ENCODE assay signal across 11 cellular contexts in the genomic region with DNA sequence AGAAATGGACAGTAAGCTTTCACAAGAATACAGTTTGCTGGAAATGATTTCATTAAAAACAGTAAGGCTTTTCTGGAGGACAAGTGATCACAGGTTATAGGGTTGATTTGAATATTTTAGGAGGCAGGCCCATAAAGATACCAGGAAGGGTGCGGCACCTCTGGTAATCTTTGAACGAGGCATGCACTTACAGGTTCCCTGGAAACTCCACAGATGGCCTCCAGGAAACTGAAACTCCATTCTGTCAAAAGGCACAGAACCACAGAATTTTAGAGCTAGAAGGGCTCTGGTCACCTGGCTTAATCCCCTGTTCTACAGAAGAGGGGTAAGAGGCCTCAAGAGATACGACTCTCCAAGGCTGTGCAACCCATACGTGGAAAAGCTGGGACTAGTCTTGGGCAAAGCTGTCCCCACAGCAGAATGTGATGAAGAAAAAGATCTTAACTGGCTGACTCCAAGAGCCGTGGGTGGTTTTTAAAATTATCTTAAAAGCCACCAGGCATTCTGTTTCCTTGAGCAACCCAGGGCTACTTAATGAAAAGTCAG. TPM values are rescaled to one million over a fixed set of nuclear protein-coding genes. Genes with fewer than 3 reads are reported as not detected.
A peak's percentile ranks its signal among the peaks of the same experiment; 100 is the strongest.
DNase-seq lines count a peak whose midpoint lies in the region; ATAC-seq, FAIRE-seq and TF ChIP-seq lines count a peak whose summit lies in the region.
"Had no signal": no experiment of that assay in that cellular context is flagged by ENCODE, and none has a peak within 500 bp of the region (broad histone marks: within the 10 kb centered on the region; RNA-seq: fewer than 3 reads in every experiment).

No MANE protein-coding gene starts in this region.

- H3K36me3 ChIP-seq in GM12878 (ENCODE audit: control insufficient read depth in 2 of 2, insufficient read depth in 2 of 2, low read length in 1 of 2) (peaks cover 2 to 5% of the 10 kb centered on the region in 2 experiments; a peak in 1 of 4 replicates), lower lobe of right lung (peaks cover 29% of the 10 kb centered on the region), vagina (peaks cover 0 to 28% of the 10 kb centered on the region in 2 donors)

- peak overlapping the region; percentile 28 for H3K27ac Mint-ChIP-seq in stimulated activated naive CD8-positive, alpha-beta T cell treated with anti-CD3 and anti-CD28 coated beads, Interleukin-15, Interleukin-2, amounts not matched to agents 100 ng/mL and 50 ng/mL, for 24 hours

- BruUV-seq in GM12878 (replicated peaks; lab: Mats Ljungman, UMichigan), result no TSS peak

- 70% methylated on average over 5 of the region's 5 CpGs for WGBS in GM12878 (ENCODE audit: insufficient coverage, insufficient replicate concordance, low lambda C conversion rate, missing lambda C conversion rate)

- H3K27me3 Mint-ChIP-seq in stimulated activated naive CD8-positive, alpha-beta T cell treated with anti-CD3 and anti-CD28 coated beads, Interleukin-15, Interleukin-2, amounts not matched to agents 100 ng/mL and 50 ng/mL, for 24 hours, result no peaks in the 10 kb centered on the region

- POLR2A ChIA-PET in GM12878 (lab: Charles Lee), result interaction anchor here (1.3 to 4.2 kb wide), 3 partner anchors 18 to 30 kb away, joined by 3 to 25 read pairs (median 6); no protein-coding TSS in a partner anchor

- RAD21 ChIA-PET in GM12878 (lab: Charles Lee; ENCODE audit: unreplicated experiment), result interaction anchor here (1.2 to 3.3 kb wide), 2 partner anchors 14 to 47 kb away, joined by 3 to 22 read pairs; no protein-coding TSS in a partner anchor

- H3K4me2 ChIP-seq in GM12878 (ENCODE audit: control insufficient read depth, insufficient read depth), result peak overlapping the region; percentile 79; the same call in 1 of the 2 replicates

- DNase-seq in stimulated activated naive CD8-positive, alpha-beta T cell treated with anti-CD3 and anti-CD28 coated beads, Interleukin-15, Interleukin-2, amounts not matched to agents 100 U/mL and 50 U/mL, for 24 hours, result no peak
- DNase-seq in GM12878 (ENCODE audit: low read depth, low spot score), result no peak
- DNase-seq in lower lobe of right lung, result no peak
- no peak for DNase-seq in vagina (ENCODE audit: extremely low spot score in 2 of 2)
- DNase-seq in NCI-H446 (lab: John Stamatoyannopoulos, UW), result no peak
- DNase-seq: NCI-H1048, occipital lobe had no signal

- H3K4me3 ChIP-seq in GM12878 (peak overlapping the region; percentile 88), lower lobe of right lung (peak overlapping the region; percentile 15), vagina (peak overlapping the region; percentile 88 to 94)

- SMC1A ChIA-PET in GM12878 (lab: Charles Lee; ENCODE audit: uncharacterized antibody, unreplicated experiment), result interaction anchor here (0.7 to 2.9 kb wide), 7 partner anchors 11 to 78 kb away, joined by 3 to 21 read pairs (median 4); no protein-coding TSS in a partner anchor

- no peak for FAIRE-seq in GM12878 (lab: Jason Lieb, UNC)

- no peak overlapping the region for H3K27ac ChIP-seq in GM12878 (ENCODE audit: control insufficient read depth, insufficient read depth)
- no peak overlapping the region for H3K27ac ChIP-seq in lower lobe of right lung
- peak overlapping the region; percentile 81 for H3K27ac ChIP-seq in vagina

- no peak for TF ChIP-seq RAD21 in GM12878 (IDR thresholded peaks at IDR 0.05; ENCODE audit: insufficient read depth, low read depth, low read length)

- no peak overlapping the region; the same call in 1 of the 2 replicates for H3K9ac ChIP-seq in GM12878 (ENCODE audit: control insufficient read depth, insufficient read depth, low read length)

- no peak overlapping the region for H2AFZ ChIP-seq in GM12878 (ENCODE audit: control insufficient read depth, low read depth, low read length)

- H3K9me3 Mint-ChIP-seq in stimulated activated naive CD8-positive, alpha-beta T cell treated with anti-CD3 and anti-CD28 coated beads, Interleukin-15, Interleukin-2, amounts not matched to agents 100 ng/mL and 50 ng/mL, for 24 hours, result no peaks in the 10 kb centered on the region

- H3K36me3 Mint-ChIP-seq in stimulated activated naive CD8-positive, alpha-beta T cell treated with anti-CD3 and anti-CD28 coated beads, Interleukin-15, Interleukin-2, amounts not matched to agents 100 ng/mL and 50 ng/mL, for 24 hours (ENCODE audit: low read depth), result peaks cover 32% of the 10 kb centered on the region

- in situ Hi-C loops in GM12878 (cut with MboI), result no loop called here

- H4K20me1 ChIP-seq in GM12878 (ENCODE audit: control insufficient read depth, insufficient read depth), result no peaks in the 10 kb centered on the region

- H3K27me3 ChIP-seq in GM12878 (replicated peaks in 1 of 2; ENCODE audit: control insufficient read depth in 2 of 2, insufficient read depth in 2 of 2, low read length in 1 of 2), result no peaks in the 10 kb centered on the region
- no peaks in the 10 kb centered on the region for H3K27me3 ChIP-seq in lower lobe of right lung (ENCODE audit: low read depth)
- no peaks in the 10 kb centered on the region for H3K27me3 ChIP-seq in vagina

- TF ChIP-seq EP300 in GM12878 (IDR thresholded peaks at IDR 0.05; ENCODE audit: borderline replicate concordance in 1 of 2, control insufficient read depth in 1 of 2, low read depth in 2 of 2, low read length in 2 of 2), result no peak

- no peak for TF ChIP-seq CTCF in GM12878 (IDR thresholded peaks at IDR 0.05 in 2 of 3, conservative IDR thresholded peaks at IDR 0.05 in 1 of 3; ENCODE audit: control insufficient read depth in 2 of 3, extremely low read depth in 1 of 3, insufficient read depth in 1 of 3, low read depth in 3 of 3, low read length in 3 of 3)
- no peak for TF ChIP-seq CTCF in lower lobe of right lung (IDR thresholded peaks at IDR 0.05)
- no peak for TF ChIP-seq CTCF in vagina (IDR thresholded peaks at IDR 0.05)

- CTCF ChIA-PET in GM12878 (lab: Yijun Ruan, JAX), result interaction anchor here (0.8 to 6.5 kb wide), 4 partner anchors 11 to 57 kb away, joined by 4 to 50 read pairs (median 6); no protein-coding TSS in a partner anchor

- peak overlapping the region; percentile 63 for H3K4me3 Mint-ChIP-seq in stimulated activated naive CD8-positive, alpha-beta T cell treated with anti-CD3 and anti-CD28 coated beads, Interleukin-15, Interleukin-2, amounts not matched to agents 100 ng/mL and 50 ng/mL, for 24 hours

- ATAC-seq in stimulated activated naive CD8-positive, alpha-beta T cell treated with anti-CD3 and anti-CD28 coated beads, Interleukin-15, Interleukin-2, amounts not matched to agents 100 U/mL and 50 U/mL, for 24 hours, result no peak
- no peak for ATAC-seq in GM12878
- ATAC-seq in lower lobe of right lung, result no peak
- ATAC-seq in GM19035 (IDR thresholded peaks at IDR 0.05; ENCODE audit: unreplicated experiment), result no peak
- ATAC-seq in GM21825 (IDR thresholded peaks at IDR 0.05; ENCODE audit: unreplicated experiment), result no peak

- H3K4me1 ChIP-seq in GM12878 (ENCODE audit: control insufficient read depth, insufficient read depth, low read length), result peaks cover 13% of the 10 kb centered on the region
- peaks cover 21% of the 10 kb centered on the region for H3K4me1 ChIP-seq in lower lobe of right lung
- H3K4me1 ChIP-seq in vagina, result peaks cover 24% of the 10 kb centered on the region

- intact Hi-C loops in GM12878 (cut with micrococcal nuclease; ENCODE audit: unreplicated experiment), result loop anchor here (5.0 kb wide), 1 partner anchor 625 kb away; a partner anchor contains a TSS
- intact Hi-C loops in lower lobe of right lung (cut with DNase I), result no loop called here
- intact Hi-C loops in vagina (cut with DNase I), result loop anchor here (10.0 kb wide), 1 partner anchor 1268 kb away; a partner anchor contains a TSS

- H3K4me1 Mint-ChIP-seq in stimulated activated naive CD8-positive, alpha-beta T cell treated with anti-CD3 and anti-CD28 coated beads, Interleukin-15, Interleukin-2, amounts not matched to agents 100 ng/mL and 50 ng/mL, for 24 hours (ENCODE audit: low read depth), result peaks cover 41% of the 10 kb centered on the region

- H3K79me2 ChIP-seq in GM12878 (ENCODE audit: control insufficient read depth, insufficient read depth, low read length), result peaks cover 4% of the 10 kb centered on the region

- H3K9me3 ChIP-seq in GM12878 (replicated peaks; ENCODE audit: control insufficient read depth, insufficient read depth, low read length) (no peaks in the 10 kb centered on the region), lower lobe of right lung (no peaks in the 10 kb centered on the region), vagina (no peaks in the 10 kb centered on the region)

- TF ChIP-seq POLR2A in GM12878 (IDR thresholded peaks at IDR 0.05; ENCODE audit: low read depth, low read length) (no peak), vagina (IDR thresholded peaks at IDR 0.05) (no peak)

RNA-seq across cellular contexts. Expression of a gene that starts 1.2 kb away (rescaled TPM):
- 20.1 and 22.0 TPM in 2 replicates for total RNA-seq in GM12878 (2013; cell fraction: nucleolus; rRNA removed)
- total RNA-seq in GM12878 (2014; rRNA removed) (6.3 and 6.4 TPM in 2 replicates), GM12878 (2014; rRNA removed; fragmentation: Illumina TruSeq; extraction: Trizol) (4.1 and 4.5 TPM in 2 replicates), GM12878 (2021) (6.0 and 6.1 TPM in 2 replicates), lower lobe of right lung (5.2 TPM), vagina (28.0 TPM)
- polyA plus RNA-seq in GM12878 (2011; ENCODE audit: low read depth), result 2.0 TPM
- polyA plus RNA-seq in GM12878 (2011; rRNA removed) (7.5 and 9.4 TPM in 2 replicates), GM12878 (2014; fragmentation: Illumina TruSeq; extraction: Trizol) (5.4 and 6.3 TPM in 2 replicates), GM12878 (2014; fragmentation: Nextera tagmentation; extraction: Ambion mirVana) (1 to 10 TPM; 2.3 to 3.5 TPM), GM12878 (2014; rRNA removed) (8.4 and 8.6 TPM in 2 replicates), GM12878 (2016; fragmentation: Nextera tagmentation; extraction: Ambion mirVana) (1 to 10 TPM; 3.0 to 3.5 TPM)
- polyA plus RNA-seq in GM12878 (2011; cell fraction: cytosol; rRNA removed), result 11.9 and 12.7 TPM in 2 replicates
- polyA plus RNA-seq in GM12878 (2011; cell fraction: nucleus; rRNA removed), result 22.7 and 29.4 TPM in 2 replicates
- polyA plus RNA-seq in GM12878 (2012), result 3.0 and 4.8 TPM in 2 replicates
- 11.0 and 11.7 TPM in 2 replicates for polyA minus RNA-seq in GM12878 (2011; rRNA and poly(A)+ RNA removed)
- 1.9 and 3.1 TPM in 2 replicates for polyA minus RNA-seq in GM12878 (2011; cell fraction: cytosol; rRNA and poly(A)+ RNA removed)
- 13.1 and 19.6 TPM in 2 replicates for polyA minus RNA-seq in GM12878 (2011; cell fraction: nucleus; rRNA and poly(A)+ RNA removed)

RNA-seq across cellular contexts. Expression of a gene that starts 51.2 kb away (rescaled TPM):
- total RNA-seq in GM12878 (2013; cell fraction: nucleolus; rRNA removed), result not detected in 2 replicates
- total RNA-seq in GM12878 (2014; rRNA removed) (not detected in 2 replicates), GM12878 (2014; rRNA removed; fragmentation: Illumina TruSeq; extraction: Trizol) (not detected in 2 replicates), GM12878 (2021) (not detected in 2 replicates), lower lobe of right lung (not detected), vagina (2.7 TPM)
- polyA plus RNA-seq in GM12878 (2011; ENCODE audit: low read depth), result not detected
- polyA plus RNA-seq in GM12878 (2011; rRNA removed) (not detected in 2 replicates), GM12878 (2014; fragmentation: Illumina TruSeq; extraction: Trizol) (not detected in 2 replicates), GM12878 (2014; fragmentation: Nextera tagmentation; extraction: Ambion mirVana) (under 1 TPM; 0.03 to 0.04 TPM), GM12878 (2014; rRNA removed) (not detected in 2 replicates), GM12878 (2016; fragmentation: Nextera tagmentation; extraction: Ambion mirVana) (under 1 TPM in 1 of 2 experiments, not detected in 1; 0.04 TPM)
- not detected in 2 replicates for polyA plus RNA-seq in GM12878 (2011; cell fraction: cytosol; rRNA removed)
- polyA plus RNA-seq in GM12878 (2011; cell fraction: nucleus; rRNA removed), result not detected in 2 replicates
- not detected in 2 replicates for polyA plus RNA-seq in GM12878 (2012)
- not detected in 2 replicates for polyA minus RNA-seq in GM12878 (2011; rRNA and poly(A)+ RNA removed)
- polyA minus RNA-seq in GM12878 (2011; cell fraction: cytosol; rRNA and poly(A)+ RNA removed), result not detected in 2 replicates
- polyA minus RNA-seq in GM12878 (2011; cell fraction: nucleus; rRNA and poly(A)+ RNA removed), result not detected in 2 replicates
- total RNA-seq: RPMI7951 had no signal

Comparison
In these comparisons a context has a peak if more than half of its experiments do, and no peak if none do; other contexts are left out.
1. H3K4me3 ChIP-seq: peak in every context shown above with its lines; median percentile 91 in vagina; 88 in GM12878; 15 in lower lobe of right lung.